25 cellular contexts compared by ENCODE assay signal in genomic region chrX:43805579-43805978, GRCh38.
"Had no signal": no experiment of that assay in that cellular context is flagged by ENCODE, and none has a peak within 500 bp of the region (broad histone marks: within the 10 kb centered on the region; RNA-seq: fewer than 3 reads in every experiment).

No MANE protein-coding gene starts in this region.

- H3K27ac Mint-ChIP-seq: activated CD4-positive, alpha-beta T cell treated with anti-CD3 and anti-CD28 coated beads, Interleukin-2, amount 10 ng/mL, durations not matched to agents 7 days and 5 days; activated CD8-positive, alpha-beta T cell treated with anti-CD3 and anti-CD28 coated beads, Interleukin-2, amount 10 ng/mL, durations not matched to agents 7 days and 5 days; activated naive CD4-positive, alpha-beta T cell treated with anti-CD3 and anti-CD28 coated beads, Interleukin-2, amount 10 ng/mL, durations not matched to agents 7 days and 5 days; activated naive CD8-positive, alpha-beta T cell treated with anti-CD3 and anti-CD28 coated beads, Interleukin-2, amount 50 U/mL, for 24 hours; activated T-cell treated with anti-CD3 and anti-CD28 coated beads, Interleukin-2, amount 50 U/mL, for 24 hours; dendritic cell treated with granulocyte-macrophage colony-stimulating factor and Interleukin-4, amounts not matched to agents 40 ng/mL and 50 ng/mL, for 4 days; memory B cell had no signal

- DNase-seq: activated CD4-positive, alpha-beta T cell treated with anti-CD3 and anti-CD28 coated beads, Interleukin-2, amount 10 ng/mL, durations not matched to agents 7 days and 5 days; activated CD4-positive, CD25-positive, alpha-beta regulatory T cell; activated CD8-positive, alpha-beta T cell treated with anti-CD3 and anti-CD28 coated beads, Interleukin-2, amount 10 ng/mL, durations not matched to agents 7 days and 5 days; activated effector memory CD4-positive, alpha-beta T cell treated with Interleukin-2 at 50 U/mL for 16 hours; activated naive CD4-positive, alpha-beta T cell treated with anti-CD3 and anti-CD28 coated beads, Interleukin-2, amount 10 ng/mL, durations not matched to agents 7 days and 5 days; activated naive CD8-positive, alpha-beta T cell treated with anti-CD3 and anti-CD28 coated beads, Interleukin-2, amount 50 U/mL, for 24 hours; activated T-cell treated with anti-CD3 and anti-CD28 coated beads, Interleukin-2, amount 50 U/mL, for 24 hours; aorta; effector CD8-positive, alpha-beta T cell; foreskin melanocyte; head of caudate nucleus; kidney glomerular epithelial cell; left ventricle myocardium superior; naive B cell; sigmoid colon; stimulated activated naive CD4-positive, alpha-beta T cell treated with Interleukin-2 at 50 U/mL for 16 hours; T-helper 1 cell; T-helper 9 cell; thyroid gland had no signal

- H3K4me3 Mint-ChIP-seq: activated CD4-positive, alpha-beta T cell treated with anti-CD3 and anti-CD28 coated beads, Interleukin-2, amount 10 ng/mL, durations not matched to agents 7 days and 5 days; activated CD8-positive, alpha-beta T cell treated with anti-CD3 and anti-CD28 coated beads, Interleukin-2, amount 10 ng/mL, durations not matched to agents 7 days and 5 days; activated naive CD4-positive, alpha-beta T cell treated with anti-CD3 and anti-CD28 coated beads, Interleukin-2, amount 10 ng/mL, durations not matched to agents 7 days and 5 days; activated naive CD8-positive, alpha-beta T cell treated with anti-CD3 and anti-CD28 coated beads, Interleukin-2, amount 50 U/mL, for 24 hours; activated T-cell treated with anti-CD3 and anti-CD28 coated beads, Interleukin-2, amount 50 U/mL, for 24 hours; dendritic cell treated with granulocyte-macrophage colony-stimulating factor and Interleukin-4, amounts not matched to agents 40 ng/mL and 50 ng/mL, for 4 days; memory B cell had no signal

- H3K36me3 ChIP-seq: breast epithelium, esophagus muscularis mucosa, sigmoid colon, thyroid gland had no signal

- H2AFZ ChIP-seq: parathyroid adenoma had no signal

- H3K27me3 ChIP-seq: esophagus muscularis mucosa, sigmoid colon, thyroid gland had no signal

- H3K36me3 Mint-ChIP-seq: activated naive CD4-positive, alpha-beta T cell treated with anti-CD3 and anti-CD28 coated beads, Interleukin-2, amount 10 ng/mL, durations not matched to agents 7 days and 5 days; memory B cell; naive B cell had no signal

- H3K9ac ChIP-seq: parathyroid adenoma had no signal

- H3K4me1 ChIP-seq: breast epithelium, parathyroid adenoma, thyroid gland had no signal

- H3K4me3 ChIP-seq: breast epithelium, esophagus muscularis mucosa, sigmoid colon, thyroid gland had no signal

- H3K27ac ChIP-seq: breast epithelium, esophagus muscularis mucosa, parathyroid adenoma, thyroid gland had no signal

- H3K79me2 ChIP-seq: parathyroid adenoma had no signal

- ATAC-seq: activated CD8-positive, alpha-beta T cell treated with anti-CD3 and anti-CD28 coated beads, Interleukin-2, amount 10 ng/mL, durations not matched to agents 7 days and 5 days; activated naive CD8-positive, alpha-beta T cell treated with anti-CD3 and anti-CD28 coated beads, Interleukin-2, amount 50 U/mL, for 24 hours; left ventricle myocardium superior; SK-N-SH treated with all-trans-retinoic acid at 6 μM for 48 hours had no signal

- H3K9me3 ChIP-seq: breast epithelium, esophagus muscularis mucosa, sigmoid colon, thyroid gland had no signal

- H3K9me3 Mint-ChIP-seq: activated CD4-positive, alpha-beta T cell treated with anti-CD3 and anti-CD28 coated beads, Interleukin-2, amount 10 ng/mL, durations not matched to agents 7 days and 5 days; activated naive CD4-positive, alpha-beta T cell treated with anti-CD3 and anti-CD28 coated beads, Interleukin-2, amount 10 ng/mL, durations not matched to agents 7 days and 5 days; activated naive CD8-positive, alpha-beta T cell treated with anti-CD3 and anti-CD28 coated beads, Interleukin-2, amount 50 U/mL, for 24 hours; activated T-cell treated with anti-CD3 and anti-CD28 coated beads, Interleukin-2, amount 50 U/mL, for 24 hours; dendritic cell treated with granulocyte-macrophage colony-stimulating factor and Interleukin-4, amounts not matched to agents 40 ng/mL and 50 ng/mL, for 4 days; memory B cell; naive B cell had no signal

- H3K4me1 Mint-ChIP-seq: activated CD4-positive, alpha-beta T cell treated with anti-CD3 and anti-CD28 coated beads, Interleukin-2, amount 10 ng/mL, durations not matched to agents 7 days and 5 days; activated naive CD4-positive, alpha-beta T cell treated with anti-CD3 and anti-CD28 coated beads, Interleukin-2, amount 10 ng/mL, durations not matched to agents 7 days and 5 days; activated naive CD8-positive, alpha-beta T cell treated with anti-CD3 and anti-CD28 coated beads, Interleukin-2, amount 50 U/mL, for 24 hours; memory B cell; naive B cell had no signal

- H3K27me3 Mint-ChIP-seq: activated naive CD4-positive, alpha-beta T cell treated with anti-CD3 and anti-CD28 coated beads, Interleukin-2, amount 10 ng/mL, durations not matched to agents 7 days and 5 days; dendritic cell treated with granulocyte-macrophage colony-stimulating factor and Interleukin-4, amounts not matched to agents 40 ng/mL and 50 ng/mL, for 4 days had no signal
